ENCODE assay signal across 18 cellular contexts in the genomic region with DNA sequence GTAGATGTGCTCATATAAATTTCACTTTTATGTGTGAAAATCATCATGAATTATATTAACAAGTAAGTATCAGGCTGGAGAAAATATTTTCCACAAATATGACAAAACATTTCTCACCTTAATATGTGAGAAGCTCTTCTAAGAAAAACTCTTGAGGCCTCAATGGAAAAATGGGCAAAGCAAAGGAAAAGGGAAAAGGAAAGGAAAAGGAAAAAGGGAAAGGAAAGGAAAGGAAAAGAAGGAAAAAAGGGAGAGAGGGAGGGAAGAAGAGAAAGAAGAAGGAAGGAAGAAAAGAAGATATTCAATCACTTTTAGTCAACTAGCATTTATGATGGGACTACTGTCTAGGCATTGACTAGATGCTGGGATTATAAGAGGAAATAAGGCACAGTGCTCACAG.
DNase-seq lines count a peak whose midpoint lies in the region; ATAC-seq and TF ChIP-seq lines count a peak whose summit lies in the region.
"Had no signal": no experiment of that assay in that cellular context is flagged by ENCODE, and none has a peak within 500 bp of the region (broad histone marks: within the 10 kb centered on the region; RNA-seq: fewer than 3 reads in every experiment).

No MANE protein-coding gene starts in this region.

- peaks cover 7% of the 10 kb centered on the region for H3K36me3 Mint-ChIP-seq in stimulated activated naive CD8-positive, alpha-beta T cell treated with anti-CD3 and anti-CD28 coated beads, Interleukin-15, Interleukin-2, amounts not matched to agents 100 ng/mL and 50 ng/mL, for 24 hours (ENCODE audit: low read depth)
- peaks cover 3% of the 10 kb centered on the region for H3K36me3 Mint-ChIP-seq in central memory CD8-positive, alpha-beta T cell (ENCODE audit: insufficient read depth)
- H3K36me3 Mint-ChIP-seq in activated naive CD4-positive, alpha-beta T cell treated with anti-CD3 and anti-CD28 coated beads, Interleukin-2, amount 10 ng/mL, durations not matched to agents 7 days and 5 days: peaks cover 1% of the 10 kb centered on the region
- H3K36me3 Mint-ChIP-seq: CD8-positive, alpha-beta T cell had no signal

- no peaks in the 10 kb centered on the region for H3K36me3 ChIP-seq in HEK293 (ENCODE audit: control insufficient read depth in 2 of 2, insufficient read depth in 1 of 2, low read length in 2 of 2)
- H3K36me3 ChIP-seq: BLaER1 treated with 17β-estradiol and CSF1 and Interleukin-3, amounts not matched to agents 10 nM and 100 nM had no signal

- H3K27ac Mint-ChIP-seq in stimulated activated naive CD8-positive, alpha-beta T cell treated with anti-CD3 and anti-CD28 coated beads, Interleukin-15, Interleukin-2, amounts not matched to agents 100 ng/mL and 50 ng/mL, for 24 hours: peak overlapping the region; percentile 49
- H3K27ac Mint-ChIP-seq in central memory CD8-positive, alpha-beta T cell (ENCODE audit: low read depth): peak overlapping the region; percentile 42
- no peak overlapping the region for H3K27ac Mint-ChIP-seq in activated naive CD4-positive, alpha-beta T cell treated with anti-CD3 and anti-CD28 coated beads, Interleukin-2, amount 10 ng/mL, durations not matched to agents 7 days and 5 days
- H3K27ac Mint-ChIP-seq: B cell; CD4-positive, alpha-beta T cell; CD8-positive, alpha-beta T cell had no signal

- no peaks in the 10 kb centered on the region for H3K9me3 ChIP-seq in HEK293 (ENCODE audit: control insufficient read depth, insufficient read depth, low read depth, low read length)
- H3K9me3 ChIP-seq: Caco-2 had no signal

- CTCF ChIA-PET in HEK293 (lab: Yijun Ruan, JAX): interaction anchor here (0.7 kb wide), 2 partner anchors 75 to 675 kb away, joined by 3 to 4 read pairs; no protein-coding TSS in a partner anchor
- CTCF ChIA-PET in activated naive CD4-positive, alpha-beta T cell treated with anti-CD3 and anti-CD28 coated beads, Interleukin-2, amount 10 ng/mL, durations not matched to agents 7 days and 5 days (lab: Charles Lee): interaction anchor here (0.7 kb wide), 1 partner anchor 566 kb away, joined by 3 read pairs; no protein-coding TSS in a partner anchor

- DNase-seq in stimulated activated naive CD8-positive, alpha-beta T cell treated with anti-CD3 and anti-CD28 coated beads, Interleukin-15, Interleukin-2, amounts not matched to agents 100 U/mL and 50 U/mL, for 24 hours: no peak
- no peak for DNase-seq in central memory CD8-positive, alpha-beta T cell (ENCODE audit: low spot score in 2 of 2)
- DNase-seq in amygdala (lab: John Stamatoyannopoulos, UW) (no peak), SHP77 (lab: John Stamatoyannopoulos, UW) (no peak)
- no peak for DNase-seq in activated naive CD4-positive, alpha-beta T cell treated with anti-CD3 and anti-CD28 coated beads, Interleukin-2, amount 10 ng/mL, durations not matched to agents 7 days and 5 days
- DNase-seq: 8988T; AML-193; Caco-2; Calu3; CD4-positive, alpha-beta T cell; CD8-positive, alpha-beta T cell; DMS79 treated with DMSO at 0.1 percent for 48 hours; GF-D8 had no signal

- H3K4me1 Mint-ChIP-seq in stimulated activated naive CD8-positive, alpha-beta T cell treated with anti-CD3 and anti-CD28 coated beads, Interleukin-15, Interleukin-2, amounts not matched to agents 100 ng/mL and 50 ng/mL, for 24 hours (ENCODE audit: low read depth): peaks cover 10% of the 10 kb centered on the region
- H3K4me1 Mint-ChIP-seq in central memory CD8-positive, alpha-beta T cell: peaks cover 7% of the 10 kb centered on the region
- peaks cover 2% of the 10 kb centered on the region for H3K4me1 Mint-ChIP-seq in activated naive CD4-positive, alpha-beta T cell treated with anti-CD3 and anti-CD28 coated beads, Interleukin-2, amount 10 ng/mL, durations not matched to agents 7 days and 5 days
- H3K4me1 Mint-ChIP-seq: B cell had no signal

- H3K4me3 ChIP-seq in HEK293 (ENCODE audit: low read depth, low read length): no peak overlapping the region
- H3K4me3 ChIP-seq: BLaER1 treated with 17β-estradiol and CSF1 and Interleukin-3, amounts not matched to agents 10 nM and 100 nM had no signal

- H3K4me1 ChIP-seq in HEK293 (ENCODE audit: control insufficient read depth, insufficient read depth, low read length): no peaks in the 10 kb centered on the region
- H3K4me1 ChIP-seq: BLaER1 treated with 17β-estradiol and CSF1 and Interleukin-3, amounts not matched to agents 10 nM and 100 nM; Caco-2 had no signal

- no peak for ATAC-seq in stimulated activated naive CD8-positive, alpha-beta T cell treated with anti-CD3 and anti-CD28 coated beads, Interleukin-15, Interleukin-2, amounts not matched to agents 100 U/mL and 50 U/mL, for 24 hours
- no peak for ATAC-seq in central memory CD8-positive, alpha-beta T cell (replicated peaks; ENCODE audit: extremely low read depth, poor library complexity, severe bottlenecking)
- ATAC-seq: CD8-positive, alpha-beta T cell had no signal

- TF ChIP-seq CTCF in HEK293 (tag by site-specific recombination; IDR thresholded peaks at IDR 0.05): no peak

- H3K9me3 Mint-ChIP-seq in stimulated activated naive CD8-positive, alpha-beta T cell treated with anti-CD3 and anti-CD28 coated beads, Interleukin-15, Interleukin-2, amounts not matched to agents 100 ng/mL and 50 ng/mL, for 24 hours: peaks cover 17% of the 10 kb centered on the region
- H3K9me3 Mint-ChIP-seq in central memory CD8-positive, alpha-beta T cell: peaks cover 5% of the 10 kb centered on the region
- H3K9me3 Mint-ChIP-seq in activated naive CD4-positive, alpha-beta T cell treated with anti-CD3 and anti-CD28 coated beads, Interleukin-2, amount 10 ng/mL, durations not matched to agents 7 days and 5 days: peaks cover 12% of the 10 kb centered on the region

- POLR2A ChIA-PET in HEK293 (lab: Yijun Ruan, JAX): no interaction called here

- no peak overlapping the region for H3K27ac ChIP-seq in HEK293 (ENCODE audit: extremely low read depth, low read depth, low read length)
- H3K27ac ChIP-seq: BLaER1 treated with 17β-estradiol and CSF1 and Interleukin-3, amounts not matched to agents 10 nM and 100 nM; C4-2B had no signal

- peaks cover 31% of the 10 kb centered on the region for H3K27me3 Mint-ChIP-seq in stimulated activated naive CD8-positive, alpha-beta T cell treated with anti-CD3 and anti-CD28 coated beads, Interleukin-15, Interleukin-2, amounts not matched to agents 100 ng/mL and 50 ng/mL, for 24 hours
- H3K27me3 Mint-ChIP-seq in central memory CD8-positive, alpha-beta T cell: peaks cover 33% of the 10 kb centered on the region
- peaks cover 54% of the 10 kb centered on the region for H3K27me3 Mint-ChIP-seq in activated naive CD4-positive, alpha-beta T cell treated with anti-CD3 and anti-CD28 coated beads, Interleukin-2, amount 10 ng/mL, durations not matched to agents 7 days and 5 days
- H3K27me3 Mint-ChIP-seq: CD4-positive, alpha-beta T cell had no signal

- no peak overlapping the region for H3K4me3 Mint-ChIP-seq in stimulated activated naive CD8-positive, alpha-beta T cell treated with anti-CD3 and anti-CD28 coated beads, Interleukin-15, Interleukin-2, amounts not matched to agents 100 ng/mL and 50 ng/mL, for 24 hours
- no peak overlapping the region for H3K4me3 Mint-ChIP-seq in central memory CD8-positive, alpha-beta T cell
- H3K4me3 Mint-ChIP-seq in activated naive CD4-positive, alpha-beta T cell treated with anti-CD3 and anti-CD28 coated beads, Interleukin-2, amount 10 ng/mL, durations not matched to agents 7 days and 5 days: no peak overlapping the region
- H3K4me3 Mint-ChIP-seq: B cell; CD4-positive, alpha-beta T cell; CD8-positive, alpha-beta T cell had no signal

TF ChIP-seq in HEK293, 187 proteins besides CTCF, POLR2A, EP300 and RAD21:
- TF ChIP-seq PRDM1 (tag by site-specific recombination; IDR thresholded peaks at IDR 0.05) (peak; percentile 97), ZNF146 (tag by site-specific recombination; IDR thresholded peaks at IDR 0.05) (no peak), ZNF366 (tag by site-specific recombination; conservative IDR thresholded peaks at IDR 0.05) (peak; percentile 51)
